8 cellular contexts compared by ENCODE assay signal in the genomic region with DNA sequence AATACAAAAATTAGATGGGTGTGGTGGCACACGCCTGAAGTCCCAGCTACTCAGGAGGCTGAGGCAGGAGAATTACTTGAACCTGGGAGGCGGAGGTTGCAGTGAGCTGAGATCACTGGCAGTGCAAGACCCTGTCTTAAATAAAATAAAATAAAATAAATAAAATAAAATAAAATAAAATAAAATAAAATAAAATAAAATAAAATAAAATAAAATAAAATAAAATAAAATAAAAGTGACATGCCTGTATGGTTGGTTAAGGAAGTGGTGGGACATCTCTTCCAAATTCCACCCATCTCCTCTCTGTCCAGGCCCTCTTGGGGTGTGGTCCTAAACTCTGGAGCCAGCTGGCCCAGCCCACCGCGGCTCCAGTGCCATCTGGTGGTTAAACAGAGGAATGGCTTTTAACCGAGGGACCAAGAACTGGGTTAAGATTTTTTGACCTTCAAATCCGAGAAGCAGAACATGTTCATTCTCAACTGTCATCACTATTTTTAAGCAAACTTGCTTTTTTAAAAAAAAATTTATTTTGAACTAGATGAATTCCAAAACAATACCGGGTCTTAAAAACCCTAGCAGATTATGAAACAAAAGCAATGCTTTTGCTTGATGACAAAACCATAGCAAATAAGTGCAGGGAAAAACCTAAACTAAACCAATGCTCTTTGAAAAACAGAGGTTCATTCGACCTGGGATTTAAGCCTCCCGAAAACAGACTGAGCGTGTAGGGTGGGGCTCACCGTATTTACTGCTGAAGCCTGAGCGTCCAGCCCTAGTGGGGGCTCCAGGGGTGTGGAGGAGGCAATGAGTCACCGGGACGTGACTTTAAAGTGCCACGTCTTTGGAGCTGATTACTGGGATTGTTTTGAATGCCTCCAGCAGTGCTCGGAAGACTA.
A peak's percentile ranks its signal among the peaks of the same experiment; 100 is the strongest.
DNase-seq lines count a peak whose midpoint lies in the region; ATAC-seq and TF ChIP-seq lines count a peak whose summit lies in the region.

No MANE protein-coding gene starts in this region.

- H3K9ac ChIP-seq in SU-DHL-6 (ENCODE audit: low read length) (no peak overlapping the region), liver (ENCODE audit: low read depth in 1 of 2, low read length in 2 of 2) (no peak overlapping the region)

- H3K27me3 ChIP-seq in BJ (ENCODE audit: control insufficient read depth, insufficient read depth, low read length) (no peaks in the 10 kb centered on the region), SU-DHL-6 (ENCODE audit: low read length) (no peaks in the 10 kb centered on the region), liver (ENCODE audit: control insufficient read depth in 4 of 4, insufficient read depth in 4 of 4, low read length in 3 of 4) (no peaks in the 10 kb centered on the region)

- H3K4me3 ChIP-seq in BJ (ENCODE audit: low read depth, low read length): no peak overlapping the region
- no peak overlapping the region for H3K4me3 ChIP-seq in SU-DHL-6 (ENCODE audit: insufficient read depth, low read length, poor library complexity, severe bottlenecking)
- H3K4me3 ChIP-seq in liver (ENCODE audit: low read depth in 1 of 3, low read length in 3 of 3): no peak overlapping the region

- H3K36me3 ChIP-seq in BJ (ENCODE audit: control insufficient read depth, insufficient read depth, low read length) (peaks cover 1% of the 10 kb centered on the region), SU-DHL-6 (ENCODE audit: low read length) (peaks cover 9% of the 10 kb centered on the region; the same call in 1 of the 2 replicates), liver (ENCODE audit: control insufficient read depth in 4 of 4, insufficient read depth in 3 of 4, low read depth in 1 of 4, low read length in 3 of 4) (peaks cover 0 to 7% (median 4%) of the 10 kb centered on the region in 4 donors)

- peak; percentile 80 to 88 for TF ChIP-seq RAD21 in liver (IDR thresholded peaks at IDR 0.05)

- CTCF ChIA-PET in BJ (lab: Yijun Ruan, JAX): interaction anchor here (0.6 to 5.4 kb wide), 14 partner anchors 9 to 1494 kb away, joined by 3 to 81 read pairs (median 6); no protein-coding TSS in a partner anchor

- 35% methylated on average over 16 of the region's 16 CpGs for WGBS in liver

- H3K27ac ChIP-seq in SU-DHL-6 (ENCODE audit: low read depth, low read length): no peak overlapping the region
- H3K27ac ChIP-seq in liver (ENCODE audit: low read depth in 1 of 2, low read length in 2 of 2): no peak overlapping the region

- in situ Hi-C loops in GM13976 (cut with MboI; ENCODE audit: low sequenced_read_pairs, unreplicated experiment): no loop called here

- POLR2A ChIA-PET in BJ (lab: Charles Lee): no interaction called here

- TF ChIP-seq CTCF in BJ (IDR thresholded peaks at IDR 0.05; ENCODE audit: insufficient read depth, low read depth, low read length) (peak; percentile 87), GM13976 (IDR thresholded peaks at IDR 0.05; ENCODE audit: borderline replicate concordance, control extremely low read depth, extremely low read depth, insufficient read depth, missing control alignments) (peak; percentile 82), SU-DHL-6 (IDR thresholded peaks at IDR 0.05; ENCODE audit: insufficient read depth, low read length, poor library complexity, severe bottlenecking) (peak; percentile 93), liver (IDR thresholded peaks at IDR 0.05; ENCODE audit: low read depth, low read length, missing input control) (peak; percentile 83)

- 0 out of 2 replicates have a peak, but pooled peaks cover 4% of the 10 kb centered on the region for H3F3A ChIP-seq in SU-DHL-6 (ENCODE audit: insufficient read depth)

- H4K20me1 ChIP-seq in SU-DHL-6 (ENCODE audit: low read depth, low read length): 0 out of 2 replicates have a peak, but pooled peaks cover 2% of the 10 kb centered on the region

- no peaks in the 10 kb centered on the region for H3K9me2 ChIP-seq in SU-DHL-6 (replicated peaks; ENCODE audit: insufficient read depth, low read length)

- H2AFZ ChIP-seq in SU-DHL-6 (ENCODE audit: low read depth, low read length, severe bottlenecking): no peak overlapping the region

- no peaks in the 10 kb centered on the region for H3K79me2 ChIP-seq in SU-DHL-6 (ENCODE audit: insufficient read depth, low read length)

- H3K9me3 ChIP-seq in SU-DHL-6 (ENCODE audit: insufficient read depth, low read length) (no peaks in the 10 kb centered on the region), liver (ENCODE audit: control insufficient read depth in 4 of 4, low read length in 3 of 4) (no peaks in the 10 kb centered on the region)

- no peak overlapping the region for H3K4me2 ChIP-seq in SU-DHL-6 (ENCODE audit: low read depth, low read length, poor library complexity, severe bottlenecking)

- ATAC-seq in stimulated activated naive CD8-positive, alpha-beta T cell treated with anti-CD3 and anti-CD28 coated beads, Interleukin-15, Interleukin-2, amounts not matched to agents 100 U/mL and 50 U/mL, for 24 hours: peak; percentile 78

- H3K4me1 ChIP-seq in liver (ENCODE audit: control insufficient read depth in 4 of 4, insufficient read depth in 4 of 4, low read length in 3 of 4): peaks cover 0 to 3% (median 1%) of the 10 kb centered on the region in 4 donors

- DNase-seq in BJ (ENCODE audit: low read depth) (no peak), GM13976 (ENCODE audit: low spot score) (peak; percentile 78), LHCN-M2 (ENCODE audit: low read depth) (peak; percentile 63), cortex of kidney (lab: John Stamatoyannopoulos, UW) (no peak)
- DNase-seq in central memory CD4-positive, alpha-beta T cell: peak; percentile 23
- peak; percentile 53 for DNase-seq in stimulated activated naive CD8-positive, alpha-beta T cell treated with anti-CD3 and anti-CD28 coated beads, Interleukin-15, Interleukin-2, amounts not matched to agents 100 U/mL and 50 U/mL, for 24 hours

TF ChIP-seq in liver, 16 proteins besides CTCF, POLR2A, EP300 and RAD21:
- TF ChIP-seq EGR1 (IDR thresholded peaks at IDR 0.05; ENCODE audit: low read depth in 2 of 2) (no peak), JUND (IDR thresholded peaks at IDR 0.05) (no peak), FOXA2 (IDR thresholded peaks at IDR 0.05) (no peak), ATF3 (IDR thresholded peaks at IDR 0.05) (no peak), ZBTB33 (IDR thresholded peaks at IDR 0.05) (no peak), TAF1 (conservative IDR thresholded peaks at IDR 0.05) (no peak), YY1 (IDR thresholded peaks at IDR 0.05) (no peak), GABPA (IDR thresholded peaks at IDR 0.05 in 1 of 2, conservative IDR thresholded peaks at IDR 0.05 in 1 of 2) (no peak), HNF4G (IDR thresholded peaks at IDR 0.05) (no peak), HNF4A (conservative IDR thresholded peaks at IDR 0.05) (no peak), FOXA1 (IDR thresholded peaks at IDR 0.05) (no peak), RXRA (IDR thresholded peaks at IDR 0.05) (no peak), NR2F2 (IDR thresholded peaks at IDR 0.05) (no peak)
- TF ChIP-seq, protein P1, sequence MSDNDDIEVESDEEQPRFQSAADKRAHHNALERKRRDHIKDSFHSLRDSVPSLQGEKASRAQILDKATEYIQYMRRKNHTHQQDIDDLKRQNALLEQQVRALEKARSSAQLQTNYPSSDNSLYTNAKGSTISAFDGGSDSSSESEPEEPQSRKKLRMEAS (IDR thresholded peaks at IDR 0.05): no peak

Comparison
In these comparisons a context has a peak if more than half of its experiments do, and no peak if none do; other contexts are left out.
1. DNase-seq: peak in GM13976 (single experiment), LHCN-M2 (single experiment), central memory CD4-positive, alpha-beta T cell (single experiment) and stimulated activated naive CD8-positive, alpha-beta T cell treated with anti-CD3 and anti-CD28 coated beads, Interleukin-15, Interleukin-2, amounts not matched to agents 100 U/mL and 50 U/mL, for 24 hours (single experiment); none in BJ (single experiment) and cortex of kidney (single experiment).
2. Peak in every context shown above with its lines, with median percentiles within 50 percentile points of each other: CTCF ChIP-seq.